Comparison of ENCODE assay signal across 10 cellular contexts in the genomic region with DNA sequence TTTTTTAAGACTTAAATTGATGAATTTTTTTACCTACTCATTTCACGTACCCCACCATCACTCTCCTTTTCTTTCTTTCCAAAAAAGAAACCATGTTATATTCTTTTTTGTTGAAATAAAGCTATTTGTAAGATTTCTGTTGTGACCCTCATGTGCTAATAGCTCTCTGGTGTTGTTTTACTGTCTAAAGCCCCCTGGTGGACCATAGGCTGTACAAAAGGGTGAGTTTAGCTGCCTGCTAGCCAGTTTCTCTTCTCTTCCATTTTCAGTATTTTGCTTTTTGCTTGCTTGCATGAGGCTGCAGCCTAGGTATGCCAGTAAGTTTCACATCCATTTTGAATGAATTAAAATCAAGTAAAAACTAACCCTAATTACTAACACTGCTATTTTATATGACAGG. TPM values are rescaled to one million over a fixed set of nuclear protein-coding genes. Genes with fewer than 3 reads are reported as not detected.
DNase-seq lines count a peak whose midpoint lies in the region; ATAC-seq and TF ChIP-seq lines count a peak whose summit lies in the region.
"Had no signal": no experiment of that assay in that cellular context is flagged by ENCODE, and none has a peak within 500 bp of the region (broad histone marks: within the 10 kb centered on the region; RNA-seq: fewer than 3 reads in every experiment).

No MANE protein-coding gene starts in this region.

- H3K79me2 ChIP-seq in Loucy (ENCODE audit: insufficient read depth, low read length): no peaks in the 10 kb centered on the region

- in situ Hi-C loops in astrocyte of the cerebellum (cut with HindIII; ENCODE audit: low sequenced_read_pairs): no loop called here

- no peak overlapping the region for H2AK5ac ChIP-seq in mesenchymal stem cell (ENCODE audit: low read length, severe bottlenecking)

- H2BK15ac ChIP-seq in mesenchymal stem cell (ENCODE audit: low read depth, poor library complexity, severe bottlenecking): no peak overlapping the region

- TF ChIP-seq CTCF in GM12865 (IDR thresholded peaks at IDR 0.05; ENCODE audit: insufficient read depth, low read depth, low read length, missing control alignments) (peak; percentile 34), Loucy (conservative IDR thresholded peaks at IDR 0.05; ENCODE audit: low read length) (peak; percentile 69), astrocyte of the cerebellum (IDR thresholded peaks at IDR 0.05; ENCODE audit: low read depth, low read length, missing control alignments) (peak; percentile 66)

- H2BK5ac ChIP-seq in mesenchymal stem cell (ENCODE audit: low read depth, low read length, poor library complexity, severe bottlenecking): no peak overlapping the region

- no peak for ATAC-seq in T-helper 17 cell
- no peak for ATAC-seq in GM21723 (IDR thresholded peaks at IDR 0.05; ENCODE audit: unreplicated experiment)
- no peak for ATAC-seq in stimulated activated naive B cell treated with anti-CD40 and anti-IgM and Interleukin-4, amounts not matched to agents 10 μg/mL and 1 μg/mL and 100 μg/mL, for 72 hours (replicated peaks)

- H3K4ac ChIP-seq in mesenchymal stem cell (ENCODE audit: low read depth in 1 of 2, low read length in 2 of 2): no peak overlapping the region

- H3K4me1 Mint-ChIP-seq in T-helper 17 cell: peaks cover 26% of the 10 kb centered on the region
- peaks cover 0 to 9% of the 10 kb centered on the region in 2 donors for H3K4me1 Mint-ChIP-seq in stimulated activated naive B cell treated with anti-CD40 and anti-IgM and Interleukin-4, amounts not matched to agents 10 μg/mL and 1 μg/mL and 100 μg/mL, for 72 hours

- no peak overlapping the region for H3K4me3 ChIP-seq in GM12865 (ENCODE audit: low read depth, low read length)
- no peak overlapping the region for H3K4me3 ChIP-seq in Loucy (ENCODE audit: low read length, poor library complexity, severe bottlenecking)
- H3K4me3 ChIP-seq in astrocyte of the cerebellum (ENCODE audit: low read depth, low read length): no peak overlapping the region
- H3K4me3 ChIP-seq in mesenchymal stem cell (ENCODE audit: insufficient read depth in 1 of 2, low read depth in 1 of 2, low read length in 2 of 2): no peak overlapping the region
- H3K4me3 ChIP-seq: SJSA1, suprapubic skin had no signal

- no peak overlapping the region for H3K23ac ChIP-seq in mesenchymal stem cell (ENCODE audit: low read length in 2 of 2)

- H3K4me1 ChIP-seq in Loucy (ENCODE audit: insufficient read depth, low read length, poor library complexity, severe bottlenecking): peaks cover 22% of the 10 kb centered on the region
- H3K4me1 ChIP-seq in mesenchymal stem cell (ENCODE audit: control insufficient read depth, insufficient read depth, low read depth, low read length): peaks cover 3% of the 10 kb centered on the region

- H4K20me1 ChIP-seq in Loucy (ENCODE audit: insufficient read depth, low read length, poor library complexity, severe bottlenecking): no peaks in the 10 kb centered on the region

- H3K27me3 ChIP-seq in Loucy (ENCODE audit: insufficient read depth, low read length, poor library complexity, severe bottlenecking): no peaks in the 10 kb centered on the region
- H3K27me3 ChIP-seq in mesenchymal stem cell (ENCODE audit: control insufficient read depth in 1 of 2, insufficient read depth in 1 of 2, low read length in 2 of 2): peaks cover 0 to 14% of the 10 kb centered on the region in 2 experiments
- H3K27me3 ChIP-seq: suprapubic skin had no signal

- H3K4me2 ChIP-seq in Loucy (ENCODE audit: low read depth, low read length, poor library complexity, severe bottlenecking) (no peak overlapping the region), mesenchymal stem cell (ENCODE audit: low read length, poor library complexity, severe bottlenecking) (no peak overlapping the region)

- H3K27ac Mint-ChIP-seq in T-helper 17 cell: no peak overlapping the region
- H3K27ac Mint-ChIP-seq in stimulated activated naive B cell treated with anti-CD40 and anti-IgM and Interleukin-4, amounts not matched to agents 10 μg/mL and 1 μg/mL and 100 μg/mL, for 72 hours: no peak overlapping the region

- H3K9ac ChIP-seq in Loucy (ENCODE audit: low read depth, low read length, poor library complexity, severe bottlenecking) (no peak overlapping the region), mesenchymal stem cell (ENCODE audit: low read length) (no peak overlapping the region)

- no peaks in the 10 kb centered on the region for H3K9me3 Mint-ChIP-seq in stimulated activated naive B cell treated with anti-CD40 and anti-IgM and Interleukin-4, amounts not matched to agents 10 μg/mL and 1 μg/mL and 100 μg/mL, for 72 hours

- no peaks in the 10 kb centered on the region for H3F3A ChIP-seq in Loucy (ENCODE audit: low read depth)

- no peak overlapping the region for H3K18ac ChIP-seq in mesenchymal stem cell (ENCODE audit: low read depth in 1 of 2, low read length in 2 of 2)

- H3K79me1 ChIP-seq in mesenchymal stem cell (replicated peaks; ENCODE audit: low read length, poor library complexity, severe bottlenecking): no peaks in the 10 kb centered on the region

- H3K36me3 Mint-ChIP-seq in T-helper 17 cell (ENCODE audit: low read depth): no peaks in the 10 kb centered on the region
- peaks cover 0 to 7% of the 10 kb centered on the region in 2 donors for H3K36me3 Mint-ChIP-seq in stimulated activated naive B cell treated with anti-CD40 and anti-IgM and Interleukin-4, amounts not matched to agents 10 μg/mL and 1 μg/mL and 100 μg/mL, for 72 hours

- H2AFZ ChIP-seq in Loucy (ENCODE audit: low read length): 0 out of 2 replicates have a peak overlapping the region, but pooled peaks have one; percentile 45
- H2AFZ ChIP-seq in mesenchymal stem cell (ENCODE audit: low read depth, low read length): no peak overlapping the region

- no peak overlapping the region for H3K14ac ChIP-seq in mesenchymal stem cell (ENCODE audit: low read length in 2 of 2)

- DNase-seq in GM12865 (ENCODE audit: low read depth): peak; percentile 42
- no peak for DNase-seq in astrocyte of the cerebellum (ENCODE audit: low read depth)
- peak; percentile 41 for DNase-seq in mesenchymal stem cell
- DNase-seq in T-helper 17 cell: no peak
- no peak for DNase-seq in stimulated activated naive B cell treated with anti-CD40 and anti-IgM and Interleukin-4, amounts not matched to agents 10 μg/mL and 1 μg/mL and 100 μg/mL, for 72 hours
- DNase-seq in NCI-H1694 (lab: John Stamatoyannopoulos, UW): no peak

- H3K27me3 Mint-ChIP-seq in T-helper 17 cell: peaks cover 8% of the 10 kb centered on the region
- no peaks in the 10 kb centered on the region for H3K27me3 Mint-ChIP-seq in stimulated activated naive B cell treated with anti-CD40 and anti-IgM and Interleukin-4, amounts not matched to agents 10 μg/mL and 1 μg/mL and 100 μg/mL, for 72 hours

- no peaks in the 10 kb centered on the region for H3K9me2 ChIP-seq in Loucy (replicated peaks; ENCODE audit: low read depth, low read length)

- H3K27ac ChIP-seq in mesenchymal stem cell (ENCODE audit: low read length, poor library complexity, severe bottlenecking): no peak overlapping the region
- H3K27ac ChIP-seq: SJSA1, suprapubic skin had no signal

- H4K91ac ChIP-seq in mesenchymal stem cell (ENCODE audit: low read length): no peak overlapping the region

- H2BK12ac ChIP-seq in mesenchymal stem cell (ENCODE audit: low read length in 2 of 2): no peak overlapping the region

- no CpG with 5 or more reads among the region's 1 CpG for WGBS in mesenchymal stem cell

- no peak overlapping the region for H4K8ac ChIP-seq in mesenchymal stem cell (ENCODE audit: low read length)

- no peak overlapping the region for H2BK120ac ChIP-seq in mesenchymal stem cell (ENCODE audit: low read depth, low read length)

- H3K4me3 Mint-ChIP-seq in T-helper 17 cell: no peak overlapping the region
- no peak overlapping the region for H3K4me3 Mint-ChIP-seq in stimulated activated naive B cell treated with anti-CD40 and anti-IgM and Interleukin-4, amounts not matched to agents 10 μg/mL and 1 μg/mL and 100 μg/mL, for 72 hours

- H3K9me3 ChIP-seq in Loucy (ENCODE audit: insufficient read depth, low read depth, low read length) (no peaks in the 10 kb centered on the region), mesenchymal stem cell (ENCODE audit: control insufficient read depth, low read length) (no peaks in the 10 kb centered on the region), T-helper 17 cell (ENCODE audit: control insufficient read depth, low read length, poor library complexity, severe bottlenecking) (no peaks in the 10 kb centered on the region)
- H3K9me3 ChIP-seq: SJSA1, suprapubic skin had no signal

- H3K36me3 ChIP-seq in Loucy (ENCODE audit: insufficient read depth, low read length): no peaks in the 10 kb centered on the region
- H3K36me3 ChIP-seq in mesenchymal stem cell (ENCODE audit: control insufficient read depth in 1 of 2, insufficient read depth in 2 of 2, low read depth in 1 of 2, low read length in 2 of 2): no peaks in the 10 kb centered on the region
- H3K36me3 ChIP-seq: SJSA1, suprapubic skin had no signal

RNA-seq across cellular contexts. Expression of a gene that starts 15.6 kb away (rescaled TPM):
- polyA plus RNA-seq in mesenchymal stem cell (2013, experiment 1 of 2): 164 TPM
- 172 TPM for polyA plus RNA-seq in mesenchymal stem cell (2013, experiment 2 of 2)
- total RNA-seq in T-helper 17 cell: 10 to 100 TPM; 59.3 to 75.1 TPM

RNA-seq across cellular contexts. Expression of a gene that starts 28.6 kb away (rescaled TPM):
- 2.3 TPM for polyA plus RNA-seq in mesenchymal stem cell (2013, experiment 1 of 2)
- 2.1 TPM for polyA plus RNA-seq in mesenchymal stem cell (2013, experiment 2 of 2)
- total RNA-seq in T-helper 17 cell: 10 to 100 TPM; 17.1 to 21.2 TPM

Comparison
In these comparisons a context has a peak if more than half of its experiments do, and no peak if none do; other contexts are left out.
1. DNase-seq: peak in GM12865 (single experiment) and mesenchymal stem cell (single experiment); none in astrocyte of the cerebellum (single experiment), T-helper 17 cell (0 of 3), stimulated activated naive B cell treated with anti-CD40 and anti-IgM and Interleukin-4, amounts not matched to agents 10 μg/mL and 1 μg/mL and 100 μg/mL, for 72 hours (single experiment) and NCI-H1694 (single experiment).
2. Peak in every context shown above with its lines, with median percentiles within 50 percentile points of each other: CTCF ChIP-seq.